25 cellular contexts compared by ENCODE assay signal in genomic region chr21:22670148-22670547, GRCh38.
"Had no signal": no experiment of that assay in that cellular context is flagged by ENCODE, and none has a peak within 500 bp of the region (broad histone marks: within the 10 kb centered on the region; RNA-seq: fewer than 3 reads in every experiment).

No MANE protein-coding gene starts in this region.

- H3K27ac ChIP-seq: coronary artery, epithelial cell of prostate, esophagus squamous epithelium, gastrocnemius medialis, heart right ventricle, left lung, lower lobe of right lung had no signal

- FAIRE-seq: islet of Langerhans, keratinocyte had no signal

- H3K4me1 ChIP-seq: esophagus squamous epithelium, gastrocnemius medialis, heart right ventricle, left lung, lower lobe of right lung had no signal

- H3K9me3 ChIP-seq: gastrocnemius medialis, lower lobe of right lung had no signal

- H3K27me3 ChIP-seq: esophagus squamous epithelium, gastrocnemius medialis, heart right ventricle, left lung had no signal

- DNase-seq: effector CD8-positive, alpha-beta T cell; effector memory CD8-positive, alpha-beta T cell; endodermal cell; erythroblast; esophagus squamous epithelium; foreskin fibroblast; foreskin melanocyte; gastrocnemius medialis; glutamatergic neuron; head of caudate nucleus; heart right ventricle; hippocampal formation; left cardiac atrium; left lung; left ventricle myocardium superior; lower lobe of right lung; mesenchymal stem cell; mucosa of descending colon; naive B cell; naive thymus-derived CD8-positive, alpha-beta T cell had no signal

- ATAC-seq: effector memory CD8-positive, alpha-beta T cell; esophagus mucosa; gastrocnemius medialis; heart right ventricle; left cardiac atrium; left lung; left ventricle myocardium superior; lower lobe of right lung; mucosa of descending colon; naive thymus-derived CD8-positive, alpha-beta T cell had no signal

- H3K36me3 ChIP-seq: esophagus squamous epithelium, gastrocnemius medialis, heart right ventricle, left lung, lower lobe of right lung had no signal

- H3K4me3 ChIP-seq: coronary artery, esophagus squamous epithelium, gastrocnemius medialis, heart right ventricle, left lung, lower lobe of right lung, mucosa of descending colon had no signal
